ENCODE assay signal across 9 cellular contexts in the genomic region with DNA sequence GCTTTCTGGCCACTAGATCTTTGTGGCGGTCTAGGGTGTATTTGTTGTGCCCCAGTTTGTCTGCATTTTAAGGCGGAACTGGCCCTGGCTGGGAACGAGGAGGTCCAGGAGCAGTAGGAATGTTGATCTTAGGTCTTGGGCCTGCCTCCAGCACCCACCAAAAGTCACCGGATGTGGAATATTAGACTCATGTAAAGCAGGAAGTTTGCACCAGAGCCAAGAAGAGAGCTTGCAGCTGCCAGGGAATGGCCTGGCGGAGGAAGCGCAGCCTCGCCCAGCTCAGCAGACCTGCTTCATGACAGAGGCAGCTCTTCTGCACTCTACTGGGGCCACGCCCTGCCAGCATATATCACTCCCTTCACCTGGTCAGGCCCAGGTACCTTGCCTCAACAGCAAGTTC. TPM values are rescaled to one million over a fixed set of nuclear protein-coding genes. Genes with fewer than 3 reads are reported as not detected.
DNase-seq lines count a peak whose midpoint lies in the region; ATAC-seq and TF ChIP-seq lines count a peak whose summit lies in the region.
"Had no signal": no experiment of that assay in that cellular context is flagged by ENCODE, and none has a peak within 500 bp of the region (broad histone marks: within the 10 kb centered on the region; RNA-seq: fewer than 3 reads in every experiment).

No MANE protein-coding gene starts in this region.

- H3K27ac ChIP-seq in cingulate gyrus (ENCODE audit: low read depth, low read length): peak overlapping the region; percentile 41
- peak overlapping the region; percentile 20 to 88 (median 84) for H3K27ac ChIP-seq in stomach

- H3K36me3 ChIP-seq in stomach: peaks cover 28 to 58% (median 41%) of the 10 kb centered on the region in 4 donors

- peaks cover 8% of the 10 kb centered on the region for H3K27me3 Mint-ChIP-seq in activated CD4-positive, alpha-beta memory T cell treated with anti-CD3 and anti-CD28 coated beads, Interleukin-2, amount 10 ng/mL, durations not matched to agents 7 days and 5 days

- no peak for TF ChIP-seq EP300 in stomach (IDR thresholded peaks at IDR 0.05)

- no peak for TF ChIP-seq POLR2A in stomach (IDR thresholded peaks at IDR 0.05)

- WGBS in stomach, 5 donors: 16 to 66% (median 50%) methylated on average over 2 to 8 of the region's 8 CpGs

- peak; percentile 38 for DNase-seq in HCEC 1CT
- DNase-seq in kidney tubule cell (ENCODE audit: low spot score): peak; percentile 77
- DNase-seq in stomach: peak; percentile 58
- no peak for DNase-seq in SHP77 (lab: John Stamatoyannopoulos, UW)
- DNase-seq in activated CD4-positive, alpha-beta memory T cell treated with anti-CD3 and anti-CD28 coated beads, Interleukin-2, amount 10 ng/mL, durations not matched to agents 7 days and 5 days: no peak
- no peak for DNase-seq in iPS-NIHi11 (ENCODE audit: low spot score)
- DNase-seq: SHP77 treated with DMSO at 0.1 percent for 48 hours had no signal

- no peak overlapping the region for H3K27ac Mint-ChIP-seq in activated CD4-positive, alpha-beta memory T cell treated with anti-CD3 and anti-CD28 coated beads, Interleukin-2, amount 10 ng/mL, durations not matched to agents 7 days and 5 days

- H3K4me3 ChIP-seq in stomach: peak overlapping the region; percentile 66 to 77 (median 69)

- H3K4me1 Mint-ChIP-seq in activated CD4-positive, alpha-beta memory T cell treated with anti-CD3 and anti-CD28 coated beads, Interleukin-2, amount 10 ng/mL, durations not matched to agents 7 days and 5 days: peaks cover 8% of the 10 kb centered on the region

- H3K27me3 ChIP-seq in stomach: no peaks in the 10 kb centered on the region

- intact Hi-C loops in stomach (cut with DNase I; ENCODE audit: low total_unique reads): no loop called here

- CTCF ChIA-PET in activated CD4-positive, alpha-beta memory T cell treated with anti-CD3 and anti-CD28 coated beads, Interleukin-2, amount 10 ng/mL, durations not matched to agents 7 days and 5 days (lab: Charles Lee): no interaction called here

- H3K9me3 Mint-ChIP-seq in activated CD4-positive, alpha-beta memory T cell treated with anti-CD3 and anti-CD28 coated beads, Interleukin-2, amount 10 ng/mL, durations not matched to agents 7 days and 5 days: no peaks in the 10 kb centered on the region

- ATAC-seq in GM21619 (IDR thresholded peaks at IDR 0.05; ENCODE audit: unreplicated experiment): no peak

- no peak for TF ChIP-seq CTCF in stomach (IDR thresholded peaks at IDR 0.05)

- peaks cover 40% of the 10 kb centered on the region for H3K36me3 Mint-ChIP-seq in activated CD4-positive, alpha-beta memory T cell treated with anti-CD3 and anti-CD28 coated beads, Interleukin-2, amount 10 ng/mL, durations not matched to agents 7 days and 5 days (ENCODE audit: low read depth)

- H3K4me3 Mint-ChIP-seq in activated CD4-positive, alpha-beta memory T cell treated with anti-CD3 and anti-CD28 coated beads, Interleukin-2, amount 10 ng/mL, durations not matched to agents 7 days and 5 days: no peak overlapping the region

- H3K4me1 ChIP-seq in stomach: peaks cover 28 to 87% (median 70%) of the 10 kb centered on the region in 4 donors

- POLR2A ChIA-PET in activated CD4-positive, alpha-beta memory T cell treated with anti-CD3 and anti-CD28 coated beads, Interleukin-2, amount 10 ng/mL, durations not matched to agents 7 days and 5 days (lab: Charles Lee): no interaction called here

- H3K9me3 ChIP-seq in stomach: no peaks in the 10 kb centered on the region

RNA-seq across cellular contexts. Expression of gene GPX3, which starts 3.3 kb away (rescaled TPM):
- total RNA-seq in stomach: 100 to 1,000 TPM in 4 of 5 donors, 10 to 100 TPM in 1; 70.5 to 828 (median 245) TPM
- polyA plus RNA-seq in stomach: 100 to 1,000 TPM; 232 to 715 (median 360) TPM
- total RNA-seq in activated CD4-positive, alpha-beta memory T cell treated with anti-CD3 and anti-CD28 coated beads, Interleukin-2, amount 10 ng/mL, durations not matched to agents 7 days and 5 days: not detected

RNA-seq across cellular contexts. Expression of gene TNIP1, which starts 57.2 kb away (rescaled TPM):
- 100 to 1,000 TPM in 3 of 5 donors, 10 to 100 TPM in 2; 67.4 to 136 (median 118) TPM for total RNA-seq in stomach
- 100 to 1,000 TPM in 1 of 3 donors, 10 to 100 TPM in 2; 45.1 to 122 (median 90.8) TPM for polyA plus RNA-seq in stomach
- 100 to 1,000 TPM; 188 to 201 TPM for total RNA-seq in activated CD4-positive, alpha-beta memory T cell treated with anti-CD3 and anti-CD28 coated beads, Interleukin-2, amount 10 ng/mL, durations not matched to agents 7 days and 5 days

Comparison
In these comparisons a context has a peak if more than half of its experiments do, and no peak if none do; other contexts are left out.
1. DNase-seq: peak in HCEC 1CT (single experiment), kidney tubule cell (single experiment) and stomach (single experiment); none in SHP77 (0 of 2), activated CD4-positive, alpha-beta memory T cell treated with anti-CD3 and anti-CD28 coated beads, Interleukin-2, amount 10 ng/mL, durations not matched to agents 7 days and 5 days (single experiment) and iPS-NIHi11 (single experiment).
2. RNA of gene GPX3, which starts 3.3 kb away (total RNA-seq): 70.5 to 828 TPM in stomach; not detected in activated CD4-positive, alpha-beta memory T cell treated with anti-CD3 and anti-CD28 coated beads, Interleukin-2, amount 10 ng/mL, durations not matched to agents 7 days and 5 days; every median in the first group is over 10 times any median in the second.